Comparison of ENCODE assay signal across 10 cellular contexts in the genomic region with DNA sequence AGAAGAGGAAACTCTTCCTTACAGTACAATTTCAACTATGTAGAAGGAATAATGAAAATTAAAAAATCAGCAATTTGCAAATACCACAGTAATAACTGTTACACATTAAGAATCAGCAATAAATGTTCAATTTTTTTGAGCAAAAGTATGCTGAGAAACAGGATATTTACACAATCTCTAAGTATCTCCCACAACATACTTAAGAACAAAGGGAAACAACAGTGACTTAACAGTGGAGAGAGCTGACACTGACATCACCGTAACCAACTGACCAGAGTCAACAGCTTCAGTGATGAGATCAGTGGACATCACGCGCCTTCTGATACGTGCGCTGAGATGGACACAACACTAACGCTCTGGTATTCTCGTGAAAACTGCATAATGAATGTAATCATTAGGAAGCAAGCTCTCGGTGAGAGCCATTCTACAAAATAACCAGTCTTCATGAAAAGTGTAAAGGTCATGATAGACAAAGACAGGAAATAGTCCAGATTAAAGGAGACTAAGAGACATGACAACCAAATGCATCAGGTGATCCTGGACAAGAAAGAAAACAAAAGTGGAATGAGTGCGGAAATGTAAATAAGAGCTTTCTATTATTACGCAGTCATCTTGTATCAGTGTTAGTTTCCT.
A peak's percentile ranks its signal among the peaks of the same experiment; 100 is the strongest.
DNase-seq lines count a peak whose midpoint lies in the region; ATAC-seq and TF ChIP-seq lines count a peak whose summit lies in the region.
"Had no signal": no experiment of that assay in that cellular context is flagged by ENCODE, and none has a peak within 500 bp of the region (broad histone marks: within the 10 kb centered on the region; RNA-seq: fewer than 3 reads in every experiment).

No MANE protein-coding gene starts in this region.

- H2AFZ ChIP-seq in PC-3 (ENCODE audit: low read length), result no peak overlapping the region

- DNase-seq in GM12865 (ENCODE audit: low read depth) (peak; percentile 68), T-cell (no peak), fibroblast of gingiva (ENCODE audit: low read depth) (peak; percentile 10), pons (ENCODE audit: low spot score) (peak; percentile 96), PC-3 (no peak)
- DNase-seq: activated gamma-delta T cell, SIG-M5 had no signal

- no peaks in the 10 kb centered on the region for H4K20me1 ChIP-seq in PC-3 (ENCODE audit: low read length)

- no peak overlapping the region for H3K4me2 ChIP-seq in PC-3 (ENCODE audit: low read length)

- no peak overlapping the region for H3K27ac ChIP-seq in PC-3 (ENCODE audit: low read length)

- peak overlapping the region; percentile 41 for H3K4me3 ChIP-seq in GM12865 (ENCODE audit: low read depth, low read length)
- H3K4me3 ChIP-seq in PC-3 (ENCODE audit: low read length), result no peak overlapping the region

- ATAC-seq in T-cell (replicated peaks in 1 of 4) (no peak), PC-3 (no peak), GM21529 (IDR thresholded peaks at IDR 0.05; ENCODE audit: unreplicated experiment) (no peak), HG02759 (IDR thresholded peaks at IDR 0.05; ENCODE audit: unreplicated experiment) (no peak), GM18858 (IDR thresholded peaks at IDR 0.05; ENCODE audit: unreplicated experiment) (no peak)

- POLR2A ChIA-PET in T-cell (lab: Charles Lee), result interaction anchor here (0.6 to 3.0 kb wide), 8 partner anchors 8 to 633 kb away, joined by 3 to 14 read pairs (median 4); no protein-coding TSS in a partner anchor
- POLR2A ChIA-PET in PC-3 (lab: Charles Lee; ENCODE audit: unreplicated experiment), result no interaction called here

- no peaks in the 10 kb centered on the region for H3K36me3 ChIP-seq in PC-3 (ENCODE audit: low read depth, low read length)

- peaks cover 90% of the 10 kb centered on the region for H3K79me2 ChIP-seq in PC-3 (ENCODE audit: low read length)

- no peaks in the 10 kb centered on the region for H3F3A ChIP-seq in PC-3 (ENCODE audit: low read length, unreplicated experiment)

- CTCF ChIA-PET in T-cell (lab: Charles Lee) (interaction anchor here in 1 of 2 donors (0.9 kb wide), 2 partner anchors 21 to 79 kb away, joined by 3 read pairs; no protein-coding TSS in a partner anchor), PC-3 (lab: Charles Lee) (no interaction called here)

- H3K4me1 ChIP-seq in PC-3 (ENCODE audit: insufficient read depth, low read length), result peaks cover 43% of the 10 kb centered on the region

- peaks cover 0 to 8% (median 2%) of the 10 kb centered on the region in 3 donors for H3K9me3 Mint-ChIP-seq in T-cell

- H3K4me1 Mint-ChIP-seq in T-cell, result peaks cover 93 to 97% (median 95%) of the 10 kb centered on the region in 3 donors

- no TSS peak for BruUV-seq in PC-3 (replicated peaks; lab: Mats Ljungman, UMichigan)

- H3K27me3 Mint-ChIP-seq in T-cell, result no peaks in the 10 kb centered on the region

- no peaks in the 10 kb centered on the region for H3K27me3 ChIP-seq in PC-3 (ENCODE audit: low read length)

- H3K36me3 Mint-ChIP-seq in T-cell, result peaks cover 19% of the 10 kb centered on the region

- intact Hi-C loops in PC-3 (cut with micrococcal nuclease), result no loop called here

- TF ChIP-seq CTCF in GM12865 (IDR thresholded peaks at IDR 0.05; ENCODE audit: insufficient read depth, low read depth, low read length, missing control alignments) (no peak), PC-3 (conservative IDR thresholded peaks at IDR 0.05; ENCODE audit: low read depth, low read length) (no peak)

- peak overlapping the region; percentile 18 to 49 (median 30) for H3K4me3 Mint-ChIP-seq in T-cell

- H3K9ac ChIP-seq in PC-3 (ENCODE audit: low read length), result no peak overlapping the region

- H3K9me3 ChIP-seq in PC-3 (ENCODE audit: low read length), result no peaks in the 10 kb centered on the region

- H3K9me2 ChIP-seq in PC-3 (replicated peaks; ENCODE audit: low read length), result no peaks in the 10 kb centered on the region

- peak overlapping the region; percentile 94 to 98 for H3K27ac Mint-ChIP-seq in T-cell

Comparison
In these comparisons a context has a peak if more than half of its experiments do, and no peak if none do; other contexts are left out.
1. DNase-seq: peak in GM12865 (single experiment), fibroblast of gingiva (single experiment) and pons (single experiment); none in T-cell (0 of 34) and PC-3 (single experiment).